Comparison of ENCODE assay signal across 23 cellular contexts in the genomic region with DNA sequence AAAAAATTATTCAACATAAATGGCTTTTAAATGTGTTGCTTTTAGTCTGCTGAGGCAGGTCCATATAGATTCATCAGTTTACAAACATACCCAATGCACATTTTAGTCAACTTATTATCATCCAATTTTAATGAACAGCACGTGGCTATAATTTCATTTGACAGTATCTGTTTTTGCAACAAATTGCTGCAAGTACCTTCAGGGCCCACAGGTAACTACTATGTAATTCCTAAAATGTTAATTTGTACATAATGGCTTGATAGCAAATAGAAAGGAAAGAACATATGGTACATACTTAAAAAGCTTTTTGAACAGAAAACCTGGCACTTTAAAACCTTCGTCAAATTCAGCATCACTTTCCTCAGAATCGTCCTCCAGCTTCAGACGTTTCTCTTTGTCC. TPM values are rescaled to one million over a fixed set of nuclear protein-coding genes. Genes with fewer than 3 reads are reported as not detected.
A peak's percentile ranks its signal among the peaks of the same experiment; 100 is the strongest.
DNase-seq lines count a peak whose midpoint lies in the region; ATAC-seq and TF ChIP-seq lines count a peak whose summit lies in the region.
"Had no signal": no experiment of that assay in that cellular context is flagged by ENCODE, and none has a peak within 500 bp of the region (broad histone marks: within the 10 kb centered on the region; RNA-seq: fewer than 3 reads in every experiment).

No MANE protein-coding gene starts in this region.

- no peaks in the 10 kb centered on the region for H3K9me3 Mint-ChIP-seq in activated T-helper 2 cell treated with anti-CD3 and anti-CD28 coated beads, Interferon-gamma antibody, Interleukin-2, Interleukin-4, amounts not matched to agents 10 μg/mL and 5 μg/mL and 100 μg/mL, durations not matched to agents 14 hours and 24 hours and 36 hours
- H3K9me3 Mint-ChIP-seq in activated naive CD8-positive, alpha-beta T cell treated with anti-CD3 and anti-CD28 coated beads for 36 hours = no peaks in the 10 kb centered on the region
- H3K9me3 Mint-ChIP-seq: CD14-positive monocyte; CD4-positive, alpha-beta T cell; CD8-positive, alpha-beta memory T cell; HFFc6 had no signal

- H3K27me3 Mint-ChIP-seq in activated T-helper 2 cell treated with anti-CD3 and anti-CD28 coated beads, Interferon-gamma antibody, Interleukin-2, Interleukin-4, amounts not matched to agents 10 μg/mL and 5 μg/mL and 100 μg/mL, durations not matched to agents 14 hours and 24 hours and 36 hours (ENCODE audit: low read depth) = peaks cover 2% of the 10 kb centered on the region
- peaks cover 21% of the 10 kb centered on the region for H3K27me3 Mint-ChIP-seq in activated naive CD8-positive, alpha-beta T cell treated with anti-CD3 and anti-CD28 coated beads for 36 hours

- peaks cover 29% of the 10 kb centered on the region for H3K4me1 Mint-ChIP-seq in activated T-helper 2 cell treated with anti-CD3 and anti-CD28 coated beads, Interferon-gamma antibody, Interleukin-2, Interleukin-4, amounts not matched to agents 10 μg/mL and 5 μg/mL and 100 μg/mL, durations not matched to agents 14 hours and 24 hours and 36 hours (ENCODE audit: low read depth)
- peaks cover 27% of the 10 kb centered on the region for H3K4me1 Mint-ChIP-seq in activated naive CD8-positive, alpha-beta T cell treated with anti-CD3 and anti-CD28 coated beads for 36 hours

- no peak overlapping the region for H3K4me3 Mint-ChIP-seq in activated T-helper 2 cell treated with anti-CD3 and anti-CD28 coated beads, Interferon-gamma antibody, Interleukin-2, Interleukin-4, amounts not matched to agents 10 μg/mL and 5 μg/mL and 100 μg/mL, durations not matched to agents 14 hours and 24 hours and 36 hours (ENCODE audit: low read depth)
- no peak overlapping the region for H3K4me3 Mint-ChIP-seq in activated naive CD8-positive, alpha-beta T cell treated with anti-CD3 and anti-CD28 coated beads for 36 hours
- H3K4me3 Mint-ChIP-seq: CD14-positive monocyte; CD4-positive, alpha-beta T cell; CD8-positive, alpha-beta memory T cell; HFFc6 had no signal

- ATAC-seq in SK-N-SH treated with all-trans-retinoic acid at 6 μM for 48 hours = no peak
- ATAC-seq in GM21367 (IDR thresholded peaks at IDR 0.05; ENCODE audit: unreplicated experiment) = no peak
- ATAC-seq: A549, GM12878 had no signal

- intact Hi-C loops in activated T-helper 2 cell treated with anti-CD3 and anti-CD28 coated beads, Interferon-gamma antibody, Interleukin-2, Interleukin-4, amounts not matched to agents 10 μg/mL and 5 μg/mL and 100 μg/mL, durations not matched to agents 14 hours and 24 hours and 36 hours (cut with micrococcal nuclease) = no loop called here

- peaks cover 28% of the 10 kb centered on the region for H3K36me3 Mint-ChIP-seq in activated T-helper 2 cell treated with anti-CD3 and anti-CD28 coated beads, Interferon-gamma antibody, Interleukin-2, Interleukin-4, amounts not matched to agents 10 μg/mL and 5 μg/mL and 100 μg/mL, durations not matched to agents 14 hours and 24 hours and 36 hours (ENCODE audit: low read depth)
- H3K36me3 Mint-ChIP-seq in activated naive CD8-positive, alpha-beta T cell treated with anti-CD3 and anti-CD28 coated beads for 36 hours = peaks cover 23% of the 10 kb centered on the region

- H3K27ac ChIP-seq in epithelial cell of prostate = peak overlapping the region; percentile 18
- H3K27ac ChIP-seq: A549; BLaER1 treated with 17β-estradiol and CSF1 and Interleukin-3, amounts not matched to agents 10 nM and 100 nM had no signal

- peak; percentile 20 for DNase-seq in NCI-H69 (lab: John Stamatoyannopoulos, UW)
- no peak for DNase-seq in epithelial cell of prostate (ENCODE audit: low read depth, low spot score)
- no peak for DNase-seq in activated T-helper 2 cell treated with anti-CD3 and anti-CD28 coated beads, Interferon-gamma antibody, Interleukin-2, Interleukin-4, amounts not matched to agents 10 μg/mL and 5 μg/mL and 100 μg/mL, durations not matched to agents 14 hours and 24 hours and 36 hours (ENCODE audit: low spot score)
- no peak for DNase-seq in NCI-H128 (lab: John Stamatoyannopoulos, UW; ENCODE audit: unreplicated experiment)
- no peak for DNase-seq in activated naive CD8-positive, alpha-beta T cell treated with anti-CD3 and anti-CD28 coated beads for 36 hours
- DNase-seq: 8988T; ACHN; AML-193; BE2C; CD4-positive, alpha-beta T cell; CD8-positive, alpha-beta memory T cell; DMS 273 treated with DMSO at 0.1 percent for 48 hours; DMS79; EL; GDM1; GOT3; HFFc6 had no signal

- H3K27ac Mint-ChIP-seq in activated T-helper 2 cell treated with anti-CD3 and anti-CD28 coated beads, Interferon-gamma antibody, Interleukin-2, Interleukin-4, amounts not matched to agents 10 μg/mL and 5 μg/mL and 100 μg/mL, durations not matched to agents 14 hours and 24 hours and 36 hours = no peak overlapping the region
- no peak overlapping the region for H3K27ac Mint-ChIP-seq in activated naive CD8-positive, alpha-beta T cell treated with anti-CD3 and anti-CD28 coated beads for 36 hours
- H3K27ac Mint-ChIP-seq: CD14-positive monocyte; CD4-positive, alpha-beta T cell; CD8-positive, alpha-beta memory T cell; HFFc6 had no signal

TF ChIP-seq in SK-N-SH treated with all-trans-retinoic acid at 6 μM for 48 hours, 23 proteins besides CTCF, POLR2A, EP300 and RAD21:
- no peak for TF ChIP-seq RARB (CRISPR knock-in tag; IDR thresholded peaks at IDR 0.05)
- peak; percentile 21; the same call in 1 of the 2 replicates for TF ChIP-seq TCF4 (CRISPR knock-in tag; IDR thresholded peaks at IDR 0.05; ENCODE audit: borderline replicate concordance)
- TF ChIP-seq GLIS3 (CRISPR knock-in tag; IDR thresholded peaks at IDR 0.05) = no peak
- TF ChIP-seq, protein P1, sequence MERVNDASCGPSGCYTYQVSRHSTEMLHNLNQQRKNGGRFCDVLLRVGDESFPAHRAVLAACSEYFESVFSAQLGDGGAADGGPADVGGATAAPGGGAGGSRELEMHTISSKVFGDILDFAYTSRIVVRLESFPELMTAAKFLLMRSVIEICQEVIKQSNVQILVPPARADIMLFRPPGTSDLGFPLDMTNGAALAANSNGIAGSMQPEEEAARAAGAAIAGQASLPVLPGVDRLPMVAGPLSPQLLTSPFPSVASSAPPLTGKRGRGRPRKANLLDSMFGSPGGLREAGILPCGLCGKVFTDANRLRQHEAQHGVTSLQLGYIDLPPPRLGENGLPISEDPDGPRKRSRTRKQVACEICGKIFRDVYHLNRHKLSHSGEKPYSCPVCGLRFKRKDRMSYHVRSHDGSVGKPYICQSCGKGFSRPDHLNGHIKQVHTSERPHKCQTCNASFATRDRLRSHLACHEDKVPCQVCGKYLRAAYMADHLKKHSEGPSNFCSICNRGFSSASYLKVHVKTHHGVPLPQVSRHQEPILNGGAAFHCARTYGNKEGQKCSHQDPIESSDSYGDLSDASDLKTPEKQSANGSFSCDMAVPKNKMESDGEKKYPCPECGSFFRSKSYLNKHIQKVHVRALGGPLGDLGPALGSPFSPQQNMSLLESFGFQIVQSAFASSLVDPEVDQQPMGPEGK (CRISPR knock-in tag; IDR thresholded peaks at IDR 0.05; ENCODE audit: borderline replicate concordance) = no peak

RNA-seq across cellular contexts. Expression of gene ERCC6, which starts 33.3 kb away (rescaled TPM):
- total RNA-seq in activated T-helper 2 cell treated with anti-CD3 and anti-CD28 coated beads, Interferon-gamma antibody, Interleukin-2, Interleukin-4, amounts not matched to agents 10 μg/mL and 5 μg/mL and 100 μg/mL, durations not matched to agents 14 hours and 24 hours and 36 hours = 22.7 and 26.2 TPM in 2 replicates
- total RNA-seq in activated naive CD8-positive, alpha-beta T cell treated with anti-CD3 and anti-CD28 coated beads for 36 hours = 10 to 100 TPM; 14.2 to 22.1 TPM
